17 cellular contexts compared by ENCODE assay signal in genomic region chr17:1707107-1707506, GRCh38. TPM values are rescaled to one million over a fixed set of nuclear protein-coding genes. Genes with fewer than 3 reads are reported as not detected.
"Had no signal": no experiment of that assay in that cellular context is flagged by ENCODE, and none has a peak within 500 bp of the region (broad histone marks: within the 10 kb centered on the region; RNA-seq: fewer than 3 reads in every experiment).

No MANE protein-coding gene starts in this region.

- ATAC-seq: activated CD4-positive, alpha-beta T cell treated with anti-CD3 and anti-CD28 coated beads for 36 hours; activated CD8-positive, alpha-beta T cell treated with anti-CD3 and anti-CD28 coated beads for 36 hours; activated T-cell treated with anti-CD3 and anti-CD28 coated beads, Interleukin-2, amount 50 U/mL, for 4 hours; pancreas had no signal

- H3K4me1 Mint-ChIP-seq: neural crest cell had no signal

- H3K27ac ChIP-seq: epithelial cell of prostate, pancreas, tibial nerve had no signal

- H3K4me3 Mint-ChIP-seq: activated CD4-positive, alpha-beta T cell treated with anti-CD3 and anti-CD28 coated beads for 36 hours; activated CD8-positive, alpha-beta T cell treated with anti-CD3 and anti-CD28 coated beads for 36 hours; activated naive CD8-positive, alpha-beta T cell treated with anti-CD3 and anti-CD28 coated beads, Interleukin-2, amount 10 ng/mL, durations not matched to agents 7 days and 5 days; activated T-cell treated with anti-CD3 and anti-CD28 coated beads, Interleukin-2, amount 50 U/mL, for 4 hours; dendritic cell treated with granulocyte-macrophage colony-stimulating factor and Interleukin-4, amounts not matched to agents 40 ng/mL and 50 ng/mL, for 4 days had no signal

- H3K27me3 ChIP-seq: pancreas, tibial nerve had no signal

- H3K9me3 ChIP-seq: pancreas, tibial nerve had no signal

- H3K9me3 Mint-ChIP-seq: activated CD8-positive, alpha-beta T cell treated with anti-CD3 and anti-CD28 coated beads for 36 hours; activated naive CD8-positive, alpha-beta T cell treated with anti-CD3 and anti-CD28 coated beads, Interleukin-2, amount 10 ng/mL, durations not matched to agents 7 days and 5 days; activated T-cell treated with anti-CD3 and anti-CD28 coated beads, Interleukin-2, amount 50 U/mL, for 4 hours; brain; dendritic cell treated with granulocyte-macrophage colony-stimulating factor and Interleukin-4, amounts not matched to agents 40 ng/mL and 50 ng/mL, for 4 days; neural crest cell had no signal

- DNase-seq: activated CD4-positive, alpha-beta T cell treated with anti-CD3 and anti-CD28 coated beads for 36 hours; activated CD8-positive, alpha-beta T cell treated with anti-CD3 and anti-CD28 coated beads for 36 hours; activated effector memory CD4-positive, alpha-beta T cell treated with anti-CD3 and anti-CD28 coated beads, Interleukin-2, amount 50 U/mL, for 16 hours; activated naive CD8-positive, alpha-beta T cell treated with anti-CD3 and anti-CD28 coated beads, Interleukin-2, amount 10 ng/mL, durations not matched to agents 7 days and 5 days; activated T-cell treated with anti-CD3 and anti-CD28 coated beads, Interleukin-2, amount 50 U/mL, for 4 hours; cerebellar nuclear complex; head of caudate nucleus; mesendoderm; pancreas; stimulated activated CD4-positive, alpha-beta T cell treated with anti-CD3 and anti-CD28 coated beads, Interleukin-2, amount 100 ng/mL, for 24 hours; substantia nigra had no signal

- H3K4me3 ChIP-seq: pancreas, tibial nerve had no signal

- H3K36me3 ChIP-seq: pancreas had no signal

- H3K27ac Mint-ChIP-seq: activated CD4-positive, alpha-beta T cell treated with anti-CD3 and anti-CD28 coated beads for 36 hours; activated CD8-positive, alpha-beta T cell treated with anti-CD3 and anti-CD28 coated beads for 36 hours; activated naive CD8-positive, alpha-beta T cell treated with anti-CD3 and anti-CD28 coated beads, Interleukin-2, amount 10 ng/mL, durations not matched to agents 7 days and 5 days; brain; dendritic cell treated with granulocyte-macrophage colony-stimulating factor and Interleukin-4, amounts not matched to agents 40 ng/mL and 50 ng/mL, for 4 days had no signal

RNA-seq across cellular contexts. Expression of gene SERPINF2, which starts 35.6 kb away (rescaled TPM):
- total RNA-seq: frontal cortex had no signal
